In the genomic region with DNA sequence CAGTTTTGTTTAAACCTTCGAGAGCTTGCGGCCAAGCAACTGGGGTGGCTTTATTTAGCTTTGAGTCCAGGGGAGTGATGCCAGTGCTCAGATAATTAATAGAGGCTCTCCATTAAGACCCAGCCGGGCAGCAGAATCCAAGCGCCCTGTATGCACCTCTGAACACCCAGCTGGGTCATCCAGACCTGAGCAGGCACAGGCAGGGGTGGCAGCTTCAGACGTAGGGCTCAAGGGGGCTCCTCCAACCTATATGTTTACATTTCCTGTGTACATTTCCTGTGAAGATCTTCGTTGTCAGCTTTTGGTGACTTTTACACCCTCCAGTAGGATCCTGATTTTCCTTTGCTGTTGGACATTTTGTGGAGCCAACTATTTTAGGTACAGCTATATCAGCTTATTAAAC, we compare ENCODE assay signal across 1 cellular context.
TF ChIP-seq lines count a peak whose summit lies in the region.

No MANE protein-coding gene starts in this region.

TF ChIP-seq in GM23338, 12 proteins besides CTCF, POLR2A, EP300 and RAD21 (continued from another document):
- TF ChIP-seq, protein P1, sequence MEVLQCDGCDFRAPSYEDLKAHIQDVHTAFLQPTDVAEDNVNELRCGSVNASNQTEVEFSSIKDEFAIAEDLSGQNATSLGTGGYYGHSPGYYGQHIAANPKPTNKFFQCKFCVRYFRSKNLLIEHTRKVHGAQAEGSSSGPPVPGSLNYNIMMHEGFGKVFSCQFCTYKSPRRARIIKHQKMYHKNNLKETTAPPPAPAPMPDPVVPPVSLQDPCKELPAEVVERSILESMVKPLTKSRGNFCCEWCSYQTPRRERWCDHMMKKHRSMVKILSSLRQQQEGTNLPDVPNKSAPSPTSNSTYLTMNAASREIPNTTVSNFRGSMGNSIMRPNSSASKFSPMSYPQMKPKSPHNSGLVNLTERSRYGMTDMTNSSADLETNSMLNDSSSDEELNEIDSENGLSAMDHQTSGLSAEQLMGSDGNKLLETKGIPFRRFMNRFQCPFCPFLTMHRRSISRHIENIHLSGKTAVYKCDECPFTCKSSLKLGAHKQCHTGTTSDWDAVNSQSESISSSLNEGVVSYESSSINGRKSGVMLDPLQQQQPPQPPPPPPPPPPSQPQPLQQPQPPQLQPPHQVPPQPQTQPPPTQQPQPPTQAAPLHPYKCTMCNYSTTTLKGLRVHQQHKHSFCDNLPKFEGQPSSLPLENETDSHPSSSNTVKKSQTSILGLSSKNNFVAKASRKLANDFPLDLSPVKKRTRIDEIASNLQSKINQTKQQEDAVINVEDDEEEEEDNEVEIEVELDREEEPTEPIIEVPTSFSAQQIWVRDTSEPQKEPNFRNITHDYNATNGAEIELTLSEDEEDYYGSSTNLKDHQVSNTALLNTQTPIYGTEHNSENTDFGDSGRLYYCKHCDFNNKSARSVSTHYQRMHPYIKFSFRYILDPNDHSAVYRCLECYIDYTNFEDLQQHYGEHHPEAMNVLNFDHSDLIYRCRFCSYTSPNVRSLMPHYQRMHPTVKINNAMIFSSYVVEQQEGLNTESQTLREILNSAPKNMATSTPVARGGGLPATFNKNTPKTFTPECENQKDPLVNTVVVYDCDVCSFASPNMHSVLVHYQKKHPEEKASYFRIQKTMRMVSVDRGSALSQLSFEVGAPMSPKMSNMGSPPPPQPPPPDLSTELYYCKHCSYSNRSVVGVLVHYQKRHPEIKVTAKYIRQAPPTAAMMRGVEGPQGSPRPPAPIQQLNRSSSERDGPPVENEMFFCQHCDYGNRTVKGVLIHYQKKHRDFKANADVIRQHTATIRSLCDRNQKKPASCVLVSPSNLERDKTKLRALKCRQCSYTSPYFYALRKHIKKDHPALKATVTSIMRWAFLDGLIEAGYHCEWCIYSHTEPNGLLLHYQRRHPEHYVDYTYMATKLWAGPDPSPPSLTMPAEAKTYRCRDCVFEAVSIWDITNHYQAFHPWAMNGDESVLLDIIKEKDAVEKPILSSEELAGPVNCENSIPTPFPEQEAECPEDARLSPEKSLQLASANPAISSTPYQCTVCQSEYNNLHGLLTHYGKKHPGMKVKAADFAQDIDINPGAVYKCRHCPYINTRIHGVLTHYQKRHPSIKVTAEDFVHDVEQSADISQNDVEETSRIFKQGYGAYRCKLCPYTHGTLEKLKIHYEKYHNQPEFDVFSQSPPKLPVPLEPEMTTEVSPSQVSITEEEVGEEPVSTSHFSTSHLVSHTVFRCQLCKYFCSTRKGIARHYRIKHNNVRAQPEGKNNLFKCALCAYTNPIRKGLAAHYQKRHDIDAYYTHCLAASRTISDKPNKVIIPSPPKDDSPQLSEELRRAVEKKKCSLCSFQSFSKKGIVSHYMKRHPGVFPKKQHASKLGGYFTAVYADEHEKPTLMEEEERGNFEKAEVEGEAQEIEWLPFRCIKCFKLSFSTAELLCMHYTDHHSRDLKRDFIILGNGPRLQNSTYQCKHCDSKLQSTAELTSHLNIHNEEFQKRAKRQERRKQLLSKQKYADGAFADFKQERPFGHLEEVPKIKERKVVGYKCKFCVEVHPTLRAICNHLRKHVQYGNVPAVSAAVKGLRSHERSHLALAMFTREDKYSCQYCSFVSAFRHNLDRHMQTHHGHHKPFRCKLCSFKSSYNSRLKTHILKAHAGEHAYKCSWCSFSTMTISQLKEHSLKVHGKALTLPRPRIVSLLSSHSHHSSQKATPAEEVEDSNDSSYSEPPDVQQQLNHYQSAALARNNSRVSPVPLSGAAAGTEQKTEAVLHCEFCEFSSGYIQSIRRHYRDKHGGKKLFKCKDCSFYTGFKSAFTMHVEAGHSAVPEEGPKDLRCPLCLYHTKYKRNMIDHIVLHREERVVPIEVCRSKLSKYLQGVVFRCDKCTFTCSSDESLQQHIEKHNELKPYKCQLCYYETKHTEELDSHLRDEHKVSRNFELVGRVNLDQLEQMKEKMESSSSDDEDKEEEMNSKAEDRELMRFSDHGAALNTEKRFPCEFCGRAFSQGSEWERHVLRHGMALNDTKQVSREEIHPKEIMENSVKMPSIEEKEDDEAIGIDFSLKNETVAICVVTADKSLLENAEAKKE (CRISPR knock-in tag; IDR thresholded peaks at IDR 0.05): no peak
- TF ChIP-seq, protein P2, sequence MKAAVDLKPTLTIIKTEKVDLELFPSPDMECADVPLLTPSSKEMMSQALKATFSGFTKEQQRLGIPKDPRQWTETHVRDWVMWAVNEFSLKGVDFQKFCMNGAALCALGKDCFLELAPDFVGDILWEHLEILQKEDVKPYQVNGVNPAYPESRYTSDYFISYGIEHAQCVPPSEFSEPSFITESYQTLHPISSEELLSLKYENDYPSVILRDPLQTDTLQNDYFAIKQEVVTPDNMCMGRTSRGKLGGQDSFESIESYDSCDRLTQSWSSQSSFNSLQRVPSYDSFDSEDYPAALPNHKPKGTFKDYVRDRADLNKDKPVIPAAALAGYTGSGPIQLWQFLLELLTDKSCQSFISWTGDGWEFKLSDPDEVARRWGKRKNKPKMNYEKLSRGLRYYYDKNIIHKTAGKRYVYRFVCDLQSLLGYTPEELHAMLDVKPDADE (IDR thresholded peaks at IDR 0.05): no peak
- TF ChIP-seq STAT1 (IDR thresholded peaks at IDR 0.05; ENCODE audit: unreplicated experiment) (no peak), ZNF331 (CRISPR knock-in tag; IDR thresholded peaks at IDR 0.05; ENCODE audit: low read depth) (no peak), EZH2phosphoT487 (IDR thresholded peaks at IDR 0.05; ENCODE audit: unreplicated experiment) (no peak), JUNB (IDR thresholded peaks at IDR 0.05; ENCODE audit: unreplicated experiment) (no peak)
- TF ChIP-seq, protein P3, sequence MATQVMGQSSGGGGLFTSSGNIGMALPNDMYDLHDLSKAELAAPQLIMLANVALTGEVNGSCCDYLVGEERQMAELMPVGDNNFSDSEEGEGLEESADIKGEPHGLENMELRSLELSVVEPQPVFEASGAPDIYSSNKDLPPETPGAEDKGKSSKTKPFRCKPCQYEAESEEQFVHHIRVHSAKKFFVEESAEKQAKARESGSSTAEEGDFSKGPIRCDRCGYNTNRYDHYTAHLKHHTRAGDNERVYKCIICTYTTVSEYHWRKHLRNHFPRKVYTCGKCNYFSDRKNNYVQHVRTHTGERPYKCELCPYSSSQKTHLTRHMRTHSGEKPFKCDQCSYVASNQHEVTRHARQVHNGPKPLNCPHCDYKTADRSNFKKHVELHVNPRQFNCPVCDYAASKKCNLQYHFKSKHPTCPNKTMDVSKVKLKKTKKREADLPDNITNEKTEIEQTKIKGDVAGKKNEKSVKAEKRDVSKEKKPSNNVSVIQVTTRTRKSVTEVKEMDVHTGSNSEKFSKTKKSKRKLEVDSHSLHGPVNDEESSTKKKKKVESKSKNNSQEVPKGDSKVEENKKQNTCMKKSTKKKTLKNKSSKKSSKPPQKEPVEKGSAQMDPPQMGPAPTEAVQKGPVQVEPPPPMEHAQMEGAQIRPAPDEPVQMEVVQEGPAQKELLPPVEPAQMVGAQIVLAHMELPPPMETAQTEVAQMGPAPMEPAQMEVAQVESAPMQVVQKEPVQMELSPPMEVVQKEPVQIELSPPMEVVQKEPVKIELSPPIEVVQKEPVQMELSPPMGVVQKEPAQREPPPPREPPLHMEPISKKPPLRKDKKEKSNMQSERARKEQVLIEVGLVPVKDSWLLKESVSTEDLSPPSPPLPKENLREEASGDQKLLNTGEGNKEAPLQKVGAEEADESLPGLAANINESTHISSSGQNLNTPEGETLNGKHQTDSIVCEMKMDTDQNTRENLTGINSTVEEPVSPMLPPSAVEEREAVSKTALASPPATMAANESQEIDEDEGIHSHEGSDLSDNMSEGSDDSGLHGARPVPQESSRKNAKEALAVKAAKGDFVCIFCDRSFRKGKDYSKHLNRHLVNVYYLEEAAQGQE (IDR thresholded peaks at IDR 0.05; ENCODE audit: unreplicated experiment): no peak
